13 cellular contexts compared by ENCODE assay signal in the genomic region with DNA sequence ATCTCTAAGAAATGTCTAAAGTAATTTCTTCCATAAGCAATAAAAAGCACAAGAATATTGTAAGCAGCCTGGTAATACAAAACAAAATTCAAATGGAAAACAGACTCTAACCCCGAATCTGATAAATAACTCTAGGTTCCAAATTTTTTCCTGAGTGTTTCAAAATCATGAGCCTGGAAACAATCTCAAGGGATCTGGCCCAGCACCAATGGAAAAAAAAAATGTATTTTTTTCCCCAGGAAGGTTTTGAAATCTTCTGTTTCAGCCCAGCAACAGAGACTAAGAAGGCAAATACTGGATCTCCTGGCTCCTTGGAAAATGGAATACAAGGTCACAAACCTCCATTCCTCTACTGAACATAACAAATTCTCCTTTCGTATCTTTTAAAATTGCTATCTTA. TPM values are rescaled to one million over a fixed set of nuclear protein-coding genes. Genes with fewer than 3 reads are reported as not detected.
DNase-seq lines count a peak whose midpoint lies in the region; ATAC-seq, FAIRE-seq and TF ChIP-seq lines count a peak whose summit lies in the region.
"Had no signal": no experiment of that assay in that cellular context is flagged by ENCODE, and none has a peak within 500 bp of the region (broad histone marks: within the 10 kb centered on the region; RNA-seq: fewer than 3 reads in every experiment).

No MANE protein-coding gene starts in this region.

- no peak for ATAC-seq in GM21619 (IDR thresholded peaks at IDR 0.05; ENCODE audit: unreplicated experiment)

- no peak overlapping the region for H3K4me3 ChIP-seq in Peyer's patch
- H3K4me3 ChIP-seq in esophagus muscularis mucosa = peak overlapping the region in 1 of 4 donors; percentile 6
- H3K4me3 ChIP-seq in muscle layer of duodenum (ENCODE audit: low read depth in 1 of 2, low read length in 2 of 2) = no peak overlapping the region
- no peak overlapping the region for H3K4me3 ChIP-seq in transverse colon
- H3K4me3 ChIP-seq: MG63 had no signal

- WGBS in esophagus muscularis mucosa = 39% methylated on average over 2 of the region's 2 CpGs
- WGBS in transverse colon (ENCODE audit: low coverage in 1 of 2), 2 donors = 66 to 72% methylated on average over 2 of the region's 2 CpGs

- no peak for DNase-seq in Peyer's patch
- DNase-seq in esophagus muscularis mucosa (ENCODE audit: extremely low spot score) = no peak
- DNase-seq in transverse colon = no peak
- no peak for DNase-seq in GM19238 (ENCODE audit: insufficient read length, low spot score)
- DNase-seq in DMS53 treated with DMSO at 0.1 percent for 48 hours (lab: John Stamatoyannopoulos, UW; ENCODE audit: unreplicated experiment) = no peak
- DNase-seq in GM12892 (ENCODE audit: insufficient read length) = no peak
- DNase-seq: activated CD8-positive, alpha-beta memory T cell treated with anti-CD3 and anti-CD28 coated beads, Interleukin-2, amount 10 ng/mL, durations not matched to agents 7 days and 5 days; DMS153; MG63; NCI-H526; T-helper 2 cell had no signal

- peaks cover 8 to 91% (median 32%) of the 10 kb centered on the region in 4 donors for H3K4me1 ChIP-seq in Peyer's patch
- H3K4me1 ChIP-seq in esophagus muscularis mucosa = peaks cover 79 to 100% (median 97%) of the 10 kb centered on the region in 4 donors
- peaks cover 54 to 78% of the 10 kb centered on the region in 2 donors for H3K4me1 ChIP-seq in muscle layer of duodenum (ENCODE audit: control insufficient read depth in 1 of 2, insufficient read depth in 2 of 2, low read length in 2 of 2)
- H3K4me1 ChIP-seq in transverse colon = peaks cover 55 to 97% (median 89%) of the 10 kb centered on the region in 4 donors

- H3K36me3 ChIP-seq in Peyer's patch (no peaks in the 10 kb centered on the region), esophagus muscularis mucosa (no peaks in the 10 kb centered on the region), muscle layer of duodenum (ENCODE audit: control insufficient read depth in 1 of 2, insufficient read depth in 2 of 2, low read length in 2 of 2) (peaks cover 0 to 5% of the 10 kb centered on the region in 2 donors), transverse colon (no peaks in the 10 kb centered on the region)

- no peak for TF ChIP-seq CTCF in Peyer's patch (IDR thresholded peaks at IDR 0.05)
- TF ChIP-seq CTCF in esophagus muscularis mucosa (IDR thresholded peaks at IDR 0.05) = no peak
- TF ChIP-seq CTCF in transverse colon (IDR thresholded peaks at IDR 0.05) = no peak

- intact Hi-C loops in esophagus muscularis mucosa (cut with DNase I) (no loop called here), transverse colon (cut with DNase I; ENCODE audit: low total_unique reads) (no loop called here)

- TF ChIP-seq POLR2A in Peyer's patch (IDR thresholded peaks at IDR 0.05) (no peak), esophagus muscularis mucosa (IDR thresholded peaks at IDR 0.05; ENCODE audit: low read depth) (no peak), transverse colon (IDR thresholded peaks at IDR 0.05) (no peak), GM12892 (IDR thresholded peaks at IDR 0.05; ENCODE audit: low read depth, low read length) (no peak)

- TF ChIP-seq EP300 in esophagus muscularis mucosa (IDR thresholded peaks at IDR 0.05) (no peak), transverse colon (IDR thresholded peaks at IDR 0.05; ENCODE audit: low read depth) (no peak)

- H3K9me3 ChIP-seq in Peyer's patch = no peaks in the 10 kb centered on the region
- no peaks in the 10 kb centered on the region for H3K9me3 ChIP-seq in esophagus muscularis mucosa
- no peaks in the 10 kb centered on the region for H3K9me3 ChIP-seq in muscle layer of duodenum (ENCODE audit: control insufficient read depth in 1 of 2, low read length in 2 of 2)
- H3K9me3 ChIP-seq in transverse colon = no peaks in the 10 kb centered on the region

- H3K27ac ChIP-seq in Peyer's patch (peak overlapping the region; percentile 70 to 87 (median 80)), esophagus muscularis mucosa (replicated peaks in 1 of 4) (peak overlapping the region; percentile 64 to 85 (median 80)), muscle layer of duodenum (ENCODE audit: low read length) (peak overlapping the region; percentile 85), transverse colon (peak overlapping the region; percentile 87 to 98 (median 96))

- H3K27me3 ChIP-seq in Peyer's patch (no peaks in the 10 kb centered on the region), esophagus muscularis mucosa (no peaks in the 10 kb centered on the region), muscle layer of duodenum (ENCODE audit: low read depth, low read length) (no peaks in the 10 kb centered on the region), transverse colon (no peaks in the 10 kb centered on the region)
- H3K27me3 ChIP-seq: MG63 had no signal

- in situ Hi-C loops in transverse colon (cut with MboI; ENCODE audit: low pct_ligation_motif_present in 1 of 4, low pct_unique_long_range_greater_than_20kb in 1 of 4, low sequenced_read_pairs in 3 of 4) = no loop called here

- no peak for FAIRE-seq in GM12892 (lab: Jason Lieb, UNC)

RNA-seq across cellular contexts. Expression of gene TBC1D2B, which starts 13.0 kb away (rescaled TPM):
- total RNA-seq in Peyer's patch = 10 to 100 TPM; 52.9 to 94.9 (median 72.4) TPM
- total RNA-seq in esophagus muscularis mucosa = 10 to 100 TPM; 31.3 to 58.8 (median 32.7) TPM
- total RNA-seq in transverse colon = 10 to 100 TPM; 40.4 to 62.6 (median 53.8) TPM
- polyA plus RNA-seq in GM12892 (2012; ENCODE audit: missing spikeins) = 17.2 TPM

RNA-seq across cellular contexts. Expression of gene SH2D7, which starts 27.8 kb away (rescaled TPM):
- total RNA-seq in Peyer's patch = 1 to 10 TPM; 3.3 to 7.7 (median 4.6) TPM
- not detected for total RNA-seq in esophagus muscularis mucosa
- 1 to 10 TPM in 3 of 4 donors, not detected in 1; 6.0 to 9.7 (median 9.3) TPM for total RNA-seq in transverse colon
- polyA plus RNA-seq in GM12892 (2012; ENCODE audit: missing spikeins) = not detected
